14 cellular contexts compared by ENCODE assay signal in the genomic region with DNA sequence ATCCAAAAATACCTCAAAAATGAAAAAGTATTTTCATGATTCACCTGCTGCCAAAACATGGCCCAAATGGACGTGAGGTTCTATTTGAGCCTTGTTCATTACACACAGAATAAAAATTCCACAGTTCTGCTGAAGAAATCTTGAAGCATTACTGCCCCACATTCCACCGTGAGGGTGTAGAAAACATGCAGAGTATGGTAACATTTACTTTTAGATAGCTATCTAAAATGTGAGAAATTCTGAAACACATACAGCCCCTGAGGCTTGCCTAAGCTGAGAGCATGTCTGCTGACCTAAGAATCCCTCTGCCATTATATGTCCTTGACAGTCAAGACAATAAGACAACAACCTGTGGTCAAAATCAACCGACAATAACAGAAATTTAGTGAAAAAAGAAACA.
DNase-seq lines count a peak whose midpoint lies in the region; ATAC-seq and TF ChIP-seq lines count a peak whose summit lies in the region.
"Had no signal": no experiment of that assay in that cellular context is flagged by ENCODE, and none has a peak within 500 bp of the region (broad histone marks: within the 10 kb centered on the region; RNA-seq: fewer than 3 reads in every experiment).

No MANE protein-coding gene starts in this region.

- H3K27me3 Mint-ChIP-seq in HFFc6 (ENCODE audit: insufficient read depth) (peaks cover 2% of the 10 kb centered on the region), glutamatergic neuron (ENCODE audit: unreplicated experiment) (peaks cover 3% of the 10 kb centered on the region), mesothelial cell of epicardium (ENCODE audit: low read depth) (no peaks in the 10 kb centered on the region), type B pancreatic cell (no peaks in the 10 kb centered on the region)
- H3K27me3 Mint-ChIP-seq: CD4-positive, alpha-beta T cell; IgD-negative memory B cell had no signal

- peaks cover 15% of the 10 kb centered on the region for H3K4me1 Mint-ChIP-seq in HFFc6 (ENCODE audit: low read depth)
- peaks cover 31% of the 10 kb centered on the region for H3K4me1 Mint-ChIP-seq in glutamatergic neuron (ENCODE audit: low read depth, unreplicated experiment)
- H3K4me1 Mint-ChIP-seq in mesothelial cell of epicardium, result peaks cover 30% of the 10 kb centered on the region
- peaks cover 15% of the 10 kb centered on the region for H3K4me1 Mint-ChIP-seq in type B pancreatic cell (ENCODE audit: unreplicated experiment)
- H3K4me1 Mint-ChIP-seq: IgD-negative memory B cell had no signal

- DNase-seq in HFFc6, result peak; percentile 30
- DNase-seq in glutamatergic neuron, result no peak
- DNase-seq in mesothelial cell of epicardium (ENCODE audit: low spot score in 2 of 2, unreplicated experiment in 2 of 2), result no peak
- no peak for DNase-seq in type B pancreatic cell (ENCODE audit: extremely low spot score, unreplicated experiment)
- no peak for DNase-seq in HuH-7.5 (ENCODE audit: low spot score)
- DNase-seq: AML-193; Caco-2; CD4-positive, alpha-beta T cell; DMS53; DND-41; KBM-7 had no signal

- TF ChIP-seq CTCF in HFFc6 (IDR thresholded peaks at IDR 0.05) (no peak), glutamatergic neuron (IDR thresholded peaks at IDR 0.05; ENCODE audit: partially characterized antibody, unreplicated experiment) (no peak), mesothelial cell of epicardium (IDR thresholded peaks at IDR 0.05; ENCODE audit: unreplicated experiment) (no peak), type B pancreatic cell (conservative IDR thresholded peaks at IDR 0.05) (no peak)

- H3K9me3 Mint-ChIP-seq in HFFc6 (peaks cover 17% of the 10 kb centered on the region; the same call in 1 of the 2 replicates), glutamatergic neuron (ENCODE audit: unreplicated experiment) (peaks cover 3% of the 10 kb centered on the region), mesothelial cell of epicardium (no peaks in the 10 kb centered on the region), type B pancreatic cell (peaks cover 3% of the 10 kb centered on the region)

- ATAC-seq in HG02571 (IDR thresholded peaks at IDR 0.05; ENCODE audit: unreplicated experiment), result no peak
- ATAC-seq in HG02610 (IDR thresholded peaks at IDR 0.05; ENCODE audit: unreplicated experiment), result no peak

- H3K4me3 Mint-ChIP-seq in HFFc6 (no peak overlapping the region), glutamatergic neuron (ENCODE audit: unreplicated experiment) (no peak overlapping the region), mesothelial cell of epicardium (no peak overlapping the region), type B pancreatic cell (peak overlapping the region; percentile 11)
- H3K4me3 Mint-ChIP-seq: CD4-positive, alpha-beta T cell; IgD-negative memory B cell had no signal

- H3K27ac Mint-ChIP-seq in HFFc6, result peak overlapping the region; percentile 54; the same call in 1 of the 2 replicates
- peak overlapping the region; percentile 18 for H3K27ac Mint-ChIP-seq in glutamatergic neuron (ENCODE audit: unreplicated experiment)
- peak overlapping the region; percentile 88 for H3K27ac Mint-ChIP-seq in mesothelial cell of epicardium
- peak overlapping the region; percentile 10 for H3K27ac Mint-ChIP-seq in type B pancreatic cell
- H3K27ac Mint-ChIP-seq: CD4-positive, alpha-beta T cell had no signal

- H3K36me3 Mint-ChIP-seq in HFFc6 (ENCODE audit: low read depth) (peaks cover 12% of the 10 kb centered on the region; the same call in 1 of the 2 replicates), glutamatergic neuron (ENCODE audit: unreplicated experiment) (no peaks in the 10 kb centered on the region), mesothelial cell of epicardium (no peaks in the 10 kb centered on the region), type B pancreatic cell (no peaks in the 10 kb centered on the region)
- H3K36me3 Mint-ChIP-seq: IgD-negative memory B cell had no signal

Comparison
In these comparisons a context has a peak if more than half of its experiments do, and no peak if none do; other contexts are left out.
1. H3K27ac Mint-ChIP-seq: peak in every context shown above with its lines; median percentile 88 in mesothelial cell of epicardium; 54 in HFFc6; 18 in glutamatergic neuron; 10 in type B pancreatic cell.